ENCODE assay signal across 11 cellular contexts in genomic region chr2:100733344-100734187, GRCh38.
DNase-seq lines count a peak whose midpoint lies in the region; ATAC-seq and TF ChIP-seq lines count a peak whose summit lies in the region.
"Had no signal": no experiment of that assay in that cellular context is flagged by ENCODE, and none has a peak within 500 bp of the region (broad histone marks: within the 10 kb centered on the region; RNA-seq: fewer than 3 reads in every experiment).

No MANE protein-coding gene starts in this region.

- TF ChIP-seq CTCF in cardiac muscle cell (IDR thresholded peaks at IDR 0.05; ENCODE audit: low read depth, low read length), result no peak

- H3K4me3 ChIP-seq in cardiac muscle cell (no peak overlapping the region), skeletal muscle cell (ENCODE audit: low read depth, low read length) (no peak overlapping the region)
- H3K4me3 ChIP-seq: spleen had no signal

- no peak overlapping the region for H3K27ac ChIP-seq in cardiac muscle cell
- H3K27ac ChIP-seq: spleen had no signal

- H3K9me3 ChIP-seq in cardiac muscle cell (ENCODE audit: low read depth), result no peaks in the 10 kb centered on the region

- no peaks in the 10 kb centered on the region for H3K27me3 ChIP-seq in cardiac muscle cell

- H3K4me1 ChIP-seq in cardiac muscle cell (ENCODE audit: low read depth), result peaks cover 4% of the 10 kb centered on the region

- no peaks in the 10 kb centered on the region for H3K36me3 ChIP-seq in cardiac muscle cell
- H3K36me3 ChIP-seq: spleen had no signal

- DNase-seq in H4 (ENCODE audit: low spot score), result peak; percentile 31
- peak; percentile 97 for DNase-seq in SKM-1 treated with dmso at 0.1 percent for 144 hours (lab: John Stamatoyannopoulos, UW; ENCODE audit: unreplicated experiment)
- DNase-seq in cardiac muscle cell (ENCODE audit: low read depth in 1 of 2, low spot score in 1 of 2), result peak; percentile 10 to 97
- DNase-seq in skeletal muscle cell (ENCODE audit: low read depth), result peak; percentile 94
- DNase-seq in activated T-cell treated with anti-CD3 and anti-CD28 coated beads, Interleukin-2, amount 50 U/mL, for 1 hour, result no peak
- DNase-seq: activated gamma-delta T cell treated with Interleukin-2 at 50 U/mL for 16 hours, spleen, T-helper 1 cell had no signal

- ATAC-seq in HG03520 (IDR thresholded peaks at IDR 0.05; ENCODE audit: unreplicated experiment), result no peak
- no peak for ATAC-seq in HG02798 (IDR thresholded peaks at IDR 0.05; ENCODE audit: poor library complexity, unreplicated experiment)
- no peak for ATAC-seq in GM18498 (IDR thresholded peaks at IDR 0.05; ENCODE audit: unreplicated experiment)
